Comparison of ENCODE assay signal across 1 cellular context in the genomic region with DNA sequence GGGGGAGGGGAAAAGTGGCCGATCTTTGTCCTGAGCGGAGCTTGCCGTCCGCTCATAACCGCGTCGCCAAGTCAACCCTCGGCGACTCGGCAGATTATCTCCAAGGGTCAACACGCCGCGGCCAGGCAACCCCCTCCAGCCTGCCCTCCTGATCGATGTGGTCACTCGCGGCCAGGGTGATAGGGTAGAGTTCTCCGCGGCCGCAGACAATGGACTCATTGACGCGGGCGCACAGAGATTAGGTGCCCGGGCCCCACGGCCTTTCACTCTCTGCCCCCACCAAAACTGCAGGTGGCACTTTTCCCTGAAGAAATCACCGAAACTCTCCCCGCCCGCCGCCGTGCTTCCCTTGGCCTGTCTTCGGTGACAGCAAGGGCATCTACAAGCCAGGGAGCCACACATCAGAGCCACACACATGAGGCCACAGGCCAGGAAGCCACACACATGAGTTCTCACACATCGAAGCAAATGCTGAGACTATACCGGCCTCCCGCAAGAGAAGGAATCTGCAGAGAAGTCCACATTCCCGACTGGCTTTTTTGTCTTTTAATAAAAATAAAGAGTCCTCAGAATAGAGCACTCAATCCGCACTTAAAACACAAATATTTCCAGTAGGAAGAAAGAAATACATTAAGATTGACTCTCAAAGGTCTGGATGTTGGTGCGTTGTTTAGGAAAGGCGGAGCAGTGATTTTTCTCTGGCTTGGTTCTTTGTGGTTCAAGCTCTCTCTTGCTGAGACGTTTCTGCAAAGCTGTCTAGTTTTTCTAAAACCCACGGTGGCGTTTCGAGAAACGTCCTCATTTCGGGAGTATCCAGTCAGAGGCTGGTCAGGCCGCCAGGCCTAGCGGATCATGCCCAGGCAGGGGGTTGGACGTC.
A peak's percentile ranks its signal among the peaks of the same experiment; 100 is the strongest.
TF ChIP-seq lines count a peak whose summit lies in the region.

No MANE protein-coding gene starts in this region.

TF ChIP-seq in HepG2, 621 proteins besides CTCF, POLR2A, EP300 and RAD21 (continued from another document and continues in another):
- TF ChIP-seq, protein P1, sequence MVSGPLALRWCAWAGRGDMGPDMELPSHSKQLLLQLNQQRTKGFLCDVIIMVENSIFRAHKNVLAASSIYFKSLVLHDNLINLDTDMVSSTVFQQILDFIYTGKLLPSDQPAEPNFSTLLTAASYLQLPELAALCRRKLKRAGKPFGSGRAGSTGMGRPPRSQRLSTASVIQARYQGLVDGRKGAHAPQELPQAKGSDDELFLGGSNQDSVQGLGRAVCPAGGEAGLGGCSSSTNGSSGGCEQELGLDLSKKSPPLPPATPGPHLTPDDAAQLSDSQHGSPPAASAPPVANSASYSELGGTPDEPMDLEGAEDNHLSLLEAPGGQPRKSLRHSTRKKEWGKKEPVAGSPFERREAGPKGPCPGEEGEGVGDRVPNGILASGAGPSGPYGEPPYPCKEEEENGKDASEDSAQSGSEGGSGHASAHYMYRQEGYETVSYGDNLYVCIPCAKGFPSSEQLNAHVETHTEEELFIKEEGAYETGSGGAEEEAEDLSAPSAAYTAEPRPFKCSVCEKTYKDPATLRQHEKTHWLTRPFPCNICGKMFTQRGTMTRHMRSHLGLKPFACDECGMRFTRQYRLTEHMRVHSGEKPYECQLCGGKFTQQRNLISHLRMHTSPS (CRISPR knock-in tag; IDR thresholded peaks at IDR 0.05; ENCODE audit: low read depth) = no peak
- TF ChIP-seq FOXM1 (CRISPR knock-in tag; IDR thresholded peaks at IDR 0.05) (no peak), ZNF883 (CRISPR knock-in tag; IDR thresholded peaks at IDR 0.05; ENCODE audit: not compliant biosample characterization) (no peak), TEAD3 (CRISPR knock-in tag; optimal IDR thresholded peaks at IDR 0.05; ENCODE audit: borderline replicate concordance) (no peak), ZNF792 (CRISPR knock-in tag; IDR thresholded peaks at IDR 0.05) (no peak), ZNF7 (CRISPR knock-in tag; IDR thresholded peaks at IDR 0.05) (no peak), ZNF292 (CRISPR knock-in tag; IDR thresholded peaks at IDR 0.05; ENCODE audit: borderline replicate concordance, low read depth) (peak; percentile 40; the same call in 1 of the 2 replicates), ZNF205 (CRISPR knock-in tag; IDR thresholded peaks at IDR 0.05) (no peak), ELF1 (CRISPR knock-in tag; IDR thresholded peaks at IDR 0.05) (no peak), ZNF441 (CRISPR knock-in tag; IDR thresholded peaks at IDR 0.05; ENCODE audit: borderline replicate concordance) (peak; percentile 65; the same call in 1 of the 2 replicates), ZNF678 (CRISPR knock-in tag; IDR thresholded peaks at IDR 0.05) (no peak), KDM4B (CRISPR knock-in tag; IDR thresholded peaks at IDR 0.05) (no peak), RNF2 (conservative IDR thresholded peaks at IDR 0.05; ENCODE audit: low read depth) (no peak), GATAD2A (CRISPR knock-in tag; IDR thresholded peaks at IDR 0.05) (peak; percentile 76; the same call in 1 of the 2 replicates), RELA (CRISPR knock-in tag; IDR thresholded peaks at IDR 0.05) (no peak), ZNF256 (CRISPR knock-in tag; conservative IDR thresholded peaks at IDR 0.05) (no peak), GZF1 (CRISPR knock-in tag; IDR thresholded peaks at IDR 0.05) (no peak), JUN (CRISPR knock-in tag; IDR thresholded peaks at IDR 0.05) (no peak), ZNF746 (CRISPR knock-in tag; IDR thresholded peaks at IDR 0.05) (peak; percentile 73; the same call in 1 of the 2 replicates), ZNF3 (CRISPR knock-in tag; IDR thresholded peaks at IDR 0.05) (no peak), ZNF776 (CRISPR knock-in tag; IDR thresholded peaks at IDR 0.05) (no peak), SP5 (CRISPR knock-in tag; IDR thresholded peaks at IDR 0.05; ENCODE audit: borderline replicate concordance, low read depth) (no peak), HOXA3 (CRISPR knock-in tag; IDR thresholded peaks at IDR 0.05) (peak; percentile 60; the same call in 1 of the 2 replicates), HNRNPLL (IDR thresholded peaks at IDR 0.05; ENCODE audit: low read depth, low read length, poor library complexity, severe bottlenecking) (peak; percentile 20), TEAD2 (CRISPR knock-in tag; IDR thresholded peaks at IDR 0.05) (no peak)
- TF ChIP-seq, protein P2, sequence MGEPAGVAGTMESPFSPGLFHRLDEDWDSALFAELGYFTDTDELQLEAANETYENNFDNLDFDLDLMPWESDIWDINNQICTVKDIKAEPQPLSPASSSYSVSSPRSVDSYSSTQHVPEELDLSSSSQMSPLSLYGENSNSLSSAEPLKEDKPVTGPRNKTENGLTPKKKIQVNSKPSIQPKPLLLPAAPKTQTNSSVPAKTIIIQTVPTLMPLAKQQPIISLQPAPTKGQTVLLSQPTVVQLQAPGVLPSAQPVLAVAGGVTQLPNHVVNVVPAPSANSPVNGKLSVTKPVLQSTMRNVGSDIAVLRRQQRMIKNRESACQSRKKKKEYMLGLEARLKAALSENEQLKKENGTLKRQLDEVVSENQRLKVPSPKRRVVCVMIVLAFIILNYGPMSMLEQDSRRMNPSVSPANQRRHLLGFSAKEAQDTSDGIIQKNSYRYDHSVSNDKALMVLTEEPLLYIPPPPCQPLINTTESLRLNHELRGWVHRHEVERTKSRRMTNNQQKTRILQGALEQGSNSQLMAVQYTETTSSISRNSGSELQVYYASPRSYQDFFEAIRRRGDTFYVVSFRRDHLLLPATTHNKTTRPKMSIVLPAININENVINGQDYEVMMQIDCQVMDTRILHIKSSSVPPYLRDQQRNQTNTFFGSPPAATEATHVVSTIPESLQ (CRISPR knock-in tag; conservative IDR thresholded peaks at IDR 0.05) = no peak
- TF ChIP-seq, protein P3, sequence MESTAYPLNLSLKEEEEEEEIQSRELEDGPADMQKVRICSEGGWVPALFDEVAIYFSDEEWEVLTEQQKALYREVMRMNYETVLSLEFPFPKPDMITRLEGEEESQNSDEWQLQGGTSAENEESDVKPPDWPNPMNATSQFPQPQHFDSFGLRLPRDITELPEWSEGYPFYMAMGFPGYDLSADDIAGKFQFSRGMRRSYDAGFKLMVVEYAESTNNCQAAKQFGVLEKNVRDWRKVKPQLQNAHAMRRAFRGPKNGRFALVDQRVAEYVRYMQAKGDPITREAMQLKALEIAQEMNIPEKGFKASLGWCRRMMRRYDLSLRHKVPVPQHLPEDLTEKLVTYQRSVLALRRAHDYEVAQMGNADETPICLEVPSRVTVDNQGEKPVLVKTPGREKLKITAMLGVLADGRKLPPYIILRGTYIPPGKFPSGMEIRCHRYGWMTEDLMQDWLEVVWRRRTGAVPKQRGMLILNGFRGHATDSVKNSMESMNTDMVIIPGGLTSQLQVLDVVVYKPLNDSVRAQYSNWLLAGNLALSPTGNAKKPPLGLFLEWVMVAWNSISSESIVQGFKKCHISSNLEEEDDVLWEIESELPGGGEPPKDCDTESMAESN (CRISPR knock-in tag; conservative IDR thresholded peaks at IDR 0.05) = no peak
- TF ChIP-seq, protein P4, sequence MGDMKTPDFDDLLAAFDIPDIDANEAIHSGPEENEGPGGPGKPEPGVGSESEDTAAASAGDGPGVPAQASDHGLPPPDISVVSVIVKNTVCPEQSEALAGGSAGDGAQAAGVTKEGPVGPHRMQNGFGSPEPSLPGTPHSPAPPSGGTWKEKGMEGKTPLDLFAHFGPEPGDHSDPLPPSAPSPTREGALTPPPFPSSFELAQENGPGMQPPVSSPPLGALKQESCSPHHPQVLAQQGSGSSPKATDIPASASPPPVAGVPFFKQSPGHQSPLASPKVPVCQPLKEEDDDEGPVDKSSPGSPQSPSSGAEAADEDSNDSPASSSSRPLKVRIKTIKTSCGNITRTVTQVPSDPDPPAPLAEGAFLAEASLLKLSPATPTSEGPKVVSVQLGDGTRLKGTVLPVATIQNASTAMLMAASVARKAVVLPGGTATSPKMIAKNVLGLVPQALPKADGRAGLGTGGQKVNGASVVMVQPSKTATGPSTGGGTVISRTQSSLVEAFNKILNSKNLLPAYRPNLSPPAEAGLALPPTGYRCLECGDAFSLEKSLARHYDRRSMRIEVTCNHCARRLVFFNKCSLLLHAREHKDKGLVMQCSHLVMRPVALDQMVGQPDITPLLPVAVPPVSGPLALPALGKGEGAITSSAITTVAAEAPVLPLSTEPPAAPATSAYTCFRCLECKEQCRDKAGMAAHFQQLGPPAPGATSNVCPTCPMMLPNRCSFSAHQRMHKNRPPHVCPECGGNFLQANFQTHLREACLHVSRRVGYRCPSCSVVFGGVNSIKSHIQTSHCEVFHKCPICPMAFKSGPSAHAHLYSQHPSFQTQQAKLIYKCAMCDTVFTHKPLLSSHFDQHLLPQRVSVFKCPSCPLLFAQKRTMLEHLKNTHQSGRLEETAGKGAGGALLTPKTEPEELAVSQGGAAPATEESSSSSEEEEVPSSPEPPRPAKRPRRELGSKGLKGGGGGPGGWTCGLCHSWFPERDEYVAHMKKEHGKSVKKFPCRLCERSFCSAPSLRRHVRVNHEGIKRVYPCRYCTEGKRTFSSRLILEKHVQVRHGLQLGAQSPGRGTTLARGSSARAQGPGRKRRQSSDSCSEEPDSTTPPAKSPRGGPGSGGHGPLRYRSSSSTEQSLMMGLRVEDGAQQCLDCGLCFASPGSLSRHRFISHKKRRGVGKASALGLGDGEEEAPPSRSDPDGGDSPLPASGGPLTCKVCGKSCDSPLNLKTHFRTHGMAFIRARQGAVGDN (CRISPR knock-in tag; IDR thresholded peaks at IDR 0.05) = peak; percentile 58
- TF ChIP-seq, protein P5, sequence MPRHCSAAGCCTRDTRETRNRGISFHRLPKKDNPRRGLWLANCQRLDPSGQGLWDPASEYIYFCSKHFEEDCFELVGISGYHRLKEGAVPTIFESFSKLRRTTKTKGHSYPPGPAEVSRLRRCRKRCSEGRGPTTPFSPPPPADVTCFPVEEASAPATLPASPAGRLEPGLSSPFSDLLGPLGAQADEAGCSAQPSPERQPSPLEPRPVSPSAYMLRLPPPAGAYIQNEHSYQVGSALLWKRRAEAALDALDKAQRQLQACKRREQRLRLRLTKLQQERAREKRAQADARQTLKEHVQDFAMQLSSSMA (CRISPR knock-in tag; IDR thresholded peaks at IDR 0.05) = no peak
- TF ChIP-seq, protein P6, sequence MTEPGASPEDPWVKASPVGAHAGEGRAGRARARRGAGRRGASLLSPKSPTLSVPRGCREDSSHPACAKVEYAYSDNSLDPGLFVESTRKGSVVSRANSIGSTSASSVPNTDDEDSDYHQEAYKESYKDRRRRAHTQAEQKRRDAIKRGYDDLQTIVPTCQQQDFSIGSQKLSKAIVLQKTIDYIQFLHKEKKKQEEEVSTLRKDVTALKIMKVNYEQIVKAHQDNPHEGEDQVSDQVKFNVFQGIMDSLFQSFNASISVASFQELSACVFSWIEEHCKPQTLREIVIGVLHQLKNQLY (CRISPR knock-in tag; IDR thresholded peaks at IDR 0.05) = peak; percentile 86
- TF ChIP-seq, protein P7, sequence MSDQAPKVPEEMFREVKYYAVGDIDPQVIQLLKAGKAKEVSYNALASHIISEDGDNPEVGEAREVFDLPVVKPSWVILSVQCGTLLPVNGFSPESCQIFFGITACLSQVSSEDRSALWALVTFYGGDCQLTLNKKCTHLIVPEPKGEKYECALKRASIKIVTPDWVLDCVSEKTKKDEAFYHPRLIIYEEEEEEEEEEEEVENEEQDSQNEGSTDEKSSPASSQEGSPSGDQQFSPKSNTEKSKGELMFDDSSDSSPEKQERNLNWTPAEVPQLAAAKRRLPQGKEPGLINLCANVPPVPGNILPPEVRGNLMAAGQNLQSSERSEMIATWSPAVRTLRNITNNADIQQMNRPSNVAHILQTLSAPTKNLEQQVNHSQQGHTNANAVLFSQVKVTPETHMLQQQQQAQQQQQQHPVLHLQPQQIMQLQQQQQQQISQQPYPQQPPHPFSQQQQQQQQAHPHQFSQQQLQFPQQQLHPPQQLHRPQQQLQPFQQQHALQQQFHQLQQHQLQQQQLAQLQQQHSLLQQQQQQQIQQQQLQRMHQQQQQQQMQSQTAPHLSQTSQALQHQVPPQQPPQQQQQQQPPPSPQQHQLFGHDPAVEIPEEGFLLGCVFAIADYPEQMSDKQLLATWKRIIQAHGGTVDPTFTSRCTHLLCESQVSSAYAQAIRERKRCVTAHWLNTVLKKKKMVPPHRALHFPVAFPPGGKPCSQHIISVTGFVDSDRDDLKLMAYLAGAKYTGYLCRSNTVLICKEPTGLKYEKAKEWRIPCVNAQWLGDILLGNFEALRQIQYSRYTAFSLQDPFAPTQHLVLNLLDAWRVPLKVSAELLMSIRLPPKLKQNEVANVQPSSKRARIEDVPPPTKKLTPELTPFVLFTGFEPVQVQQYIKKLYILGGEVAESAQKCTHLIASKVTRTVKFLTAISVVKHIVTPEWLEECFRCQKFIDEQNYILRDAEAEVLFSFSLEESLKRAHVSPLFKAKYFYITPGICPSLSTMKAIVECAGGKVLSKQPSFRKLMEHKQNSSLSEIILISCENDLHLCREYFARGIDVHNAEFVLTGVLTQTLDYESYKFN (CRISPR knock-in tag; conservative IDR thresholded peaks at IDR 0.05) = peak; percentile 79
- TF ChIP-seq, protein P8, sequence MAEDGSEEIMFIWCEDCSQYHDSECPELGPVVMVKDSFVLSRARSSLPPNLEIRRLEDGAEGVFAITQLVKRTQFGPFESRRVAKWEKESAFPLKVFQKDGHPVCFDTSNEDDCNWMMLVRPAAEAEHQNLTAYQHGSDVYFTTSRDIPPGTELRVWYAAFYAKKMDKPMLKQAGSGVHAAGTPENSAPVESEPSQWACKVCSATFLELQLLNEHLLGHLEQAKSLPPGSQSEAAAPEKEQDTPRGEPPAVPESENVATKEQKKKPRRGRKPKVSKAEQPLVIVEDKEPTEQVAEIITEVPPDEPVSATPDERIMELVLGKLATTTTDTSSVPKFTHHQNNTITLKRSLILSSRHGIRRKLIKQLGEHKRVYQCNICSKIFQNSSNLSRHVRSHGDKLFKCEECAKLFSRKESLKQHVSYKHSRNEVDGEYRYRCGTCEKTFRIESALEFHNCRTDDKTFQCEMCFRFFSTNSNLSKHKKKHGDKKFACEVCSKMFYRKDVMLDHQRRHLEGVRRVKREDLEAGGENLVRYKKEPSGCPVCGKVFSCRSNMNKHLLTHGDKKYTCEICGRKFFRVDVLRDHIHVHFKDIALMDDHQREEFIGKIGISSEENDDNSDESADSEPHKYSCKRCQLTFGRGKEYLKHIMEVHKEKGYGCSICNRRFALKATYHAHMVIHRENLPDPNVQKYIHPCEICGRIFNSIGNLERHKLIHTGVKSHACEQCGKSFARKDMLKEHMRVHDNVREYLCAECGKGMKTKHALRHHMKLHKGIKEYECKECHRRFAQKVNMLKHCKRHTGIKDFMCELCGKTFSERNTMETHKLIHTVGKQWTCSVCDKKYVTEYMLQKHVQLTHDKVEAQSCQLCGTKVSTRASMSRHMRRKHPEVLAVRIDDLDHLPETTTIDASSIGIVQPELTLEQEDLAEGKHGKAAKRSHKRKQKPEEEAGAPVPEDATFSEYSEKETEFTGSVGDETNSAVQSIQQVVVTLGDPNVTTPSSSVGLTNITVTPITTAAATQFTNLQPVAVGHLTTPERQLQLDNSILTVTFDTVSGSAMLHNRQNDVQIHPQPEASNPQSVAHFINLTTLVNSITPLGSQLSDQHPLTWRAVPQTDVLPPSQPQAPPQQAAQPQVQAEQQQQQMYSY (CRISPR knock-in tag; IDR thresholded peaks at IDR 0.05) = no peak
- TF ChIP-seq, protein P9, sequence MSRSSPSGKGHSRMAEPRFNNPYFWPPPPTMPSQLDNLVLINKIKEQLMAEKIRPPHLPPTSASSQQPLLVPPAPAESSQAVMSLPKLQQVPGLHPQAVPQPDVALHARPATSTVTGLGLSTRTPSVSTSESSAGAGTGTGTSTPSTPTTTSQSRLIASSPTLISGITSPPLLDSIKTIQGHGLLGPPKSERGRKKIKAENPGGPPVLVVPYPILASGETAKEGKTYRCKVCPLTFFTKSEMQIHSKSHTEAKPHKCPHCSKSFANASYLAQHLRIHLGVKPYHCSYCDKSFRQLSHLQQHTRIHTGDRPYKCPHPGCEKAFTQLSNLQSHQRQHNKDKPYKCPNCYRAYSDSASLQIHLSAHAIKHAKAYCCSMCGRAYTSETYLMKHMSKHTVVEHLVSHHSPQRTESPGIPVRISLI (CRISPR knock-in tag; IDR thresholded peaks at IDR 0.05; ENCODE audit: borderline replicate concordance) = no peak
